Comparison of ENCODE assay signal across 23 cellular contexts in genomic region chr1:21868482-21868881, GRCh38. TPM values are rescaled to one million over a fixed set of nuclear protein-coding genes. Genes with fewer than 3 reads are reported as not detected.
"Had no signal": no experiment of that assay in that cellular context is flagged by ENCODE, and none has a peak within 500 bp of the region (broad histone marks: within the 10 kb centered on the region; RNA-seq: fewer than 3 reads in every experiment).

No MANE protein-coding gene starts in this region.

- H3K4me2 ChIP-seq: hepatocyte had no signal

- H3K27ac ChIP-seq: colonic mucosa, epithelial cell of prostate, foreskin keratinocyte, hepatocyte, lower lobe of right lung had no signal

- H3K4me3 Mint-ChIP-seq: natural killer cell treated with Interleukin-12 subunit alpha and Interleukin-12 subunit beta and Interleukin-15 and Interleukin-18, amount 100 ng/mL, for 72 hours had no signal

- H3K36me3 Mint-ChIP-seq: natural killer cell treated with Interleukin-12 subunit alpha and Interleukin-12 subunit beta and Interleukin-15 and Interleukin-18, amount 100 ng/mL, for 72 hours had no signal

- FAIRE-seq: kidney, small intestine had no signal

- ATAC-seq: foreskin keratinocyte; left cardiac atrium; lower lobe of right lung; natural killer cell treated with Interleukin-12 subunit alpha and Interleukin-12 subunit beta and Interleukin-15 and Interleukin-18, amount 100 ng/mL, for 72 hours had no signal

- H3K27me3 ChIP-seq: colonic mucosa, foreskin keratinocyte, hepatocyte, right atrium auricular region had no signal

- H2AFZ ChIP-seq: hepatocyte had no signal

- H3K36me3 ChIP-seq: colonic mucosa had no signal

- H3K79me2 ChIP-seq: hepatocyte had no signal

- H3K4me3 ChIP-seq: colonic mucosa, hepatocyte, left ventricle myocardium inferior, lower lobe of right lung, right atrium auricular region had no signal

- H3K9me3 ChIP-seq: colonic mucosa, left ventricle myocardium inferior, lower lobe of right lung, right atrium auricular region had no signal

- H3K4me1 ChIP-seq: colonic mucosa, lower lobe of right lung had no signal

- H3K9me3 Mint-ChIP-seq: natural killer cell treated with Interleukin-12 subunit alpha and Interleukin-12 subunit beta and Interleukin-15 and Interleukin-18, amount 100 ng/mL, for 72 hours had no signal

- H3K27me3 Mint-ChIP-seq: natural killer cell treated with Interleukin-12 subunit alpha and Interleukin-12 subunit beta and Interleukin-15 and Interleukin-18, amount 100 ng/mL, for 72 hours had no signal

- DNase-seq: caudate nucleus; colonic mucosa; effector CD4-positive, alpha-beta T cell; foreskin keratinocyte; head of caudate nucleus; kidney; left cardiac atrium; left ventricle myocardium inferior; lower lobe of right lung; mesenchymal stem cell; midbrain; small intestine; stimulated activated CD4-positive, alpha-beta T cell treated with anti-CD3 and anti-CD28 coated beads, Interleukin-12 subunit alpha, Interleukin-12 subunit beta, amount 100 ng/mL, for 4 hours; stimulated activated naive CD4-positive, alpha-beta T cell treated with Interleukin-2 at 50 U/mL for 16 hours; trophoblast cell had no signal

- H3K27ac Mint-ChIP-seq: natural killer cell treated with Interleukin-12 subunit alpha and Interleukin-12 subunit beta and Interleukin-15 and Interleukin-18, amount 100 ng/mL, for 72 hours had no signal

RNA-seq across cellular contexts. Expression of gene LDLRAD2, which starts 56.4 kb away (rescaled TPM):
- total RNA-seq: cerebellum; dermis microvascular lymphatic vessel endothelial cell; foreskin keratinocyte; left ventricle myocardium inferior; natural killer cell treated with Interleukin-12 subunit alpha and Interleukin-12 subunit beta and Interleukin-15 and Interleukin-18, amount 100 ng/mL, for 72 hours; omental fat pad; right atrium auricular region; temporal lobe had no signal
